Comparison of ENCODE assay signal across 11 cellular contexts in genomic region chr12:114679942-114680341, GRCh38. TPM values are rescaled to one million over a fixed set of nuclear protein-coding genes. Genes with fewer than 3 reads are reported as not detected.
DNase-seq lines count a peak whose midpoint lies in the region; ATAC-seq and TF ChIP-seq lines count a peak whose summit lies in the region.
"Had no signal": no experiment of that assay in that cellular context is flagged by ENCODE, and none has a peak within 500 bp of the region (broad histone marks: within the 10 kb centered on the region; RNA-seq: fewer than 3 reads in every experiment).

No MANE protein-coding gene starts in this region.

- DNase-seq in NCI-H82 (lab: John Stamatoyannopoulos, UW) (peak; percentile 84), cardiac fibroblast (ENCODE audit: low read depth in 2 of 2) (peak in 1 of 2 donors; percentile 36), lung (ENCODE audit: low spot score) (no peak), upper lobe of left lung (no peak), inferior parietal cortex (ENCODE audit: extremely low spot score) (no peak), COLO829 (ENCODE audit: low spot score) (no peak)
- DNase-seq: activated CD4-positive, alpha-beta T cell treated with anti-CD3 and anti-CD28 coated beads, Interleukin-2, amount 50 U/mL, for 4 hours; naive B cell; NCI-H69 had no signal

- H3K27me3 ChIP-seq in lung (ENCODE audit: control insufficient read depth, insufficient read depth) (no peaks in the 10 kb centered on the region), upper lobe of left lung (peaks cover 0 to 14% (median 6%) of the 10 kb centered on the region in 4 donors)

- peak overlapping the region; percentile 70 to 85 for H3K4me3 ChIP-seq in cardiac fibroblast (replicated peaks in 1 of 2; ENCODE audit: low read depth in 2 of 2, low read length in 2 of 2)
- H3K4me3 ChIP-seq in lung, result peak overlapping the region; percentile 61
- H3K4me3 ChIP-seq in upper lobe of left lung, result peak overlapping the region; percentile 12 to 61 (median 51)

- no peak for TF ChIP-seq POLR2A in upper lobe of left lung (IDR thresholded peaks at IDR 0.05)

- H3K9me3 ChIP-seq in lung (ENCODE audit: control insufficient read depth in 2 of 2, insufficient read depth in 1 of 2, low read length in 1 of 2) (peaks cover 0 to 4% of the 10 kb centered on the region in 2 donors), upper lobe of left lung (no peaks in the 10 kb centered on the region)

- WGBS in lung, 2 donors, result 39 to 42% methylated on average over 11 of the region's 11 CpGs
- 37 to 42% methylated on average over 11 of the region's 11 CpGs for whole genome bisulfite sequencing in upper lobe of left lung, 2 donors

- ATAC-seq in lung (ENCODE audit: insufficient read depth, low FRiP score) (no peak), upper lobe of left lung (ENCODE audit: low FRiP score in 2 of 2) (no peak), GM18520 (IDR thresholded peaks at IDR 0.05; ENCODE audit: unreplicated experiment) (no peak)
- ATAC-seq: activated naive CD4-positive, alpha-beta T cell treated with anti-CD3 and anti-CD28 coated beads, Interleukin-2, amount 50 U/mL, for 72 hours had no signal

- peaks cover 2% of the 10 kb centered on the region in 2 donors for H3K36me3 ChIP-seq in lung (ENCODE audit: control insufficient read depth in 2 of 2, insufficient read depth in 2 of 2, low read length in 2 of 2)
- peaks cover 0 to 39% (median 1%) of the 10 kb centered on the region in 4 donors for H3K36me3 ChIP-seq in upper lobe of left lung

- TF ChIP-seq EP300 in upper lobe of left lung (IDR thresholded peaks at IDR 0.05), result no peak

- no peak for TF ChIP-seq CTCF in cardiac fibroblast (IDR thresholded peaks at IDR 0.05; ENCODE audit: low read depth, low read length)
- TF ChIP-seq CTCF in lung (IDR thresholded peaks at IDR 0.05; ENCODE audit: control extremely low read depth, extremely low read depth), result no peak
- no peak for TF ChIP-seq CTCF in upper lobe of left lung (IDR thresholded peaks at IDR 0.05)

- H3K4me1 ChIP-seq in lung (ENCODE audit: control insufficient read depth in 2 of 2, insufficient read depth in 2 of 2, low read length in 2 of 2), result peaks cover 3% of the 10 kb centered on the region in 2 donors
- peaks cover 0 to 13% (median 8%) of the 10 kb centered on the region in 4 donors for H3K4me1 ChIP-seq in upper lobe of left lung

- H3K27ac ChIP-seq in lung (ENCODE audit: low read depth in 1 of 2, low read length in 1 of 2), result peak overlapping the region in 1 of 2 donors; percentile 82
- peak overlapping the region; percentile 89 to 94 (median 93) for H3K27ac ChIP-seq in upper lobe of left lung

RNA-seq across cellular contexts. Expression of gene TBX3, which starts 4.0 kb away (rescaled TPM):
- 100 to 1,000 TPM in 1 of 2 donors, 10 to 100 TPM in 1; 48.4 to 126 TPM for total RNA-seq in lung
- polyA plus RNA-seq in lung, result 10 to 100 TPM; 19.3 to 30.8 TPM
- total RNA-seq in upper lobe of left lung, result 100 to 1,000 TPM in 1 of 6 donors, 10 to 100 TPM in 5; 29.5 to 107 (median 36.2) TPM
- total RNA-seq: activated naive CD4-positive, alpha-beta T cell treated with anti-CD3 and anti-CD28 coated beads, Interleukin-2, amount 50 U/mL, for 72 hours had no signal
